In genomic region chr4:17230727-17231126, GRCh38 we compare ENCODE assay signal across 20 cellular contexts.
DNase-seq lines count a peak whose midpoint lies in the region; ATAC-seq, FAIRE-seq and TF ChIP-seq lines count a peak whose summit lies in the region.
"Had no signal": no experiment of that assay in that cellular context is flagged by ENCODE, and none has a peak within 500 bp of the region (broad histone marks: within the 10 kb centered on the region; RNA-seq: fewer than 3 reads in every experiment).

No MANE protein-coding gene starts in this region.

- no peak for TF ChIP-seq EP300 in HepG2 (IDR thresholded peaks at IDR 0.05; ENCODE audit: low read depth in 2 of 2, low read length in 2 of 2)
- no peak for TF ChIP-seq EP300 in HepG2 (CRISPR knock-in tag; IDR thresholded peaks at IDR 0.05; ENCODE audit: borderline replicate concordance)

- in situ Hi-C loops in HepG2 (cut with HindIII; ENCODE audit: extremely low pct_ligation_motif_present, low pct_unique_long_range_greater_than_20kb), result no loop called here
- in situ Hi-C loops in HAP-1 (cut with MboI; ENCODE audit: low sequenced_read_pairs), result no loop called here

- H3K9me3 ChIP-seq in HepG2 (ENCODE audit: low read length), result no peaks in the 10 kb centered on the region
- H3K9me3 ChIP-seq in right lobe of liver, result no peaks in the 10 kb centered on the region
- no peaks in the 10 kb centered on the region for H3K9me3 ChIP-seq in HAP-1

- POLR2A ChIA-PET in HepG2 (lab: Yijun Ruan, JAX), result no interaction called here
- POLR2A ChIA-PET in T-cell (lab: Charles Lee), result interaction anchor here in 1 of 2 donors (0.6 kb wide), 1 partner anchor 9 kb away, joined by 3 read pairs; no protein-coding TSS in a partner anchor

- ATAC-seq in HepG2 (no peak), right lobe of liver (no peak), T-cell (replicated peaks in 1 of 4) (no peak), HG03439 (IDR thresholded peaks at IDR 0.05; ENCODE audit: unreplicated experiment) (no peak)
- ATAC-seq: CD8-positive, alpha-beta T cell; HCT116 had no signal

- H3K27me3 Mint-ChIP-seq in nephron (ENCODE audit: low read depth), result no peaks in the 10 kb centered on the region
- H3K27me3 Mint-ChIP-seq in T-cell, result peaks cover 12 to 31% of the 10 kb centered on the region in 2 donors
- H3K27me3 Mint-ChIP-seq: B cell had no signal

- H3K4me1 ChIP-seq in HepG2 (ENCODE audit: insufficient read depth, low read length) (no peaks in the 10 kb centered on the region), right lobe of liver (no peaks in the 10 kb centered on the region), HAP-1 (no peaks in the 10 kb centered on the region)

- TF ChIP-seq CTCF in HepG2 (CRISPR knock-in tag; IDR thresholded peaks at IDR 0.05) (no peak), right lobe of liver (IDR thresholded peaks at IDR 0.05) (no peak), nephron (IDR thresholded peaks at IDR 0.05; ENCODE audit: unreplicated experiment in 3 of 3) (no peak)

- no peak for TF ChIP-seq POLR2A in HepG2 (IDR thresholded peaks at IDR 0.05; ENCODE audit: insufficient read depth in 1 of 2, low read depth in 2 of 2, low read length in 2 of 2)
- TF ChIP-seq POLR2A in right lobe of liver (IDR thresholded peaks at IDR 0.05), result no peak

- peaks cover 7% of the 10 kb centered on the region for H3K36me3 Mint-ChIP-seq in nephron (ENCODE audit: low read depth)
- no peaks in the 10 kb centered on the region for H3K36me3 Mint-ChIP-seq in T-cell
- H3K36me3 Mint-ChIP-seq: CD8-positive, alpha-beta T cell had no signal

- H3K4me3 ChIP-seq in HepG2 (replicated peaks in 1 of 3; ENCODE audit: insufficient read depth in 1 of 3, low read depth in 2 of 3, low read length in 3 of 3) (no peak overlapping the region), right lobe of liver (no peak overlapping the region), HAP-1 (no peak overlapping the region)

- H3K9me3 Mint-ChIP-seq in nephron, result peaks cover 15% of the 10 kb centered on the region
- H3K9me3 Mint-ChIP-seq in T-cell, result peaks cover 0 to 4% (median 0%) of the 10 kb centered on the region in 3 donors
- H3K9me3 Mint-ChIP-seq: CD8-positive, alpha-beta T cell had no signal

- TF ChIP-seq RAD21 in HepG2 (CRISPR knock-in tag; IDR thresholded peaks at IDR 0.05), result no peak

- peaks cover 32% of the 10 kb centered on the region for H3K4me1 Mint-ChIP-seq in nephron
- no peaks in the 10 kb centered on the region for H3K4me1 Mint-ChIP-seq in T-cell
- H3K4me1 Mint-ChIP-seq: B cell had no signal

- DNase-seq in HepG2 (ENCODE audit: low spot score) (no peak), right lobe of liver (no peak), T1000 (lab: John Stamatoyannopoulos, UW) (peak; percentile 15), T-cell (no peak), HAP-1 (ENCODE audit: low spot score in 2 of 2) (no peak)
- DNase-seq: 8988T; C1 segment of cervical spinal cord; CD8-positive, alpha-beta T cell; COR-L47; DMS153; DMS79 treated with DMSO at 0.1 percent for 48 hours; GF-D8; KG1 had no signal

- H3K27ac ChIP-seq in HepG2 (ENCODE audit: extremely low read length, insufficient read depth, low read length) (no peak overlapping the region), right lobe of liver (no peak overlapping the region)
- H3K27ac ChIP-seq: HL-60 had no signal

- no peak overlapping the region for H3K9ac ChIP-seq in HepG2 (ENCODE audit: insufficient read depth, low read depth, low read length)

- H2AFZ ChIP-seq in HepG2 (ENCODE audit: low read length), result no peak overlapping the region

- H3K4me2 ChIP-seq in HepG2 (ENCODE audit: low read depth, low read length), result no peak overlapping the region

- FAIRE-seq in HepG2 (lab: Jason Lieb, UNC), result no peak
- FAIRE-seq: D721Med, GM19239 had no signal

- CTCF ChIA-PET in HepG2 (lab: Yijun Ruan, JAX; ENCODE audit: low intra/inter-chr PET ratio, low total read pairs), result no interaction called here
- CTCF ChIA-PET in T-cell (lab: Charles Lee), result no interaction called here

- H3K27me3 ChIP-seq in HepG2 (ENCODE audit: control insufficient read depth in 1 of 2, insufficient read depth in 2 of 2, low read length in 2 of 2) (0 out of 5 replicates have a peak, but pooled peaks cover 0 to 4% of the 10 kb centered on the region in 2 experiments), right lobe of liver (no peaks in the 10 kb centered on the region), HAP-1 (ENCODE audit: low read depth) (no peaks in the 10 kb centered on the region)

- 3% methylated on average over 1 of the region's 1 CpG for whole genome bisulfite sequencing in HepG2 (ENCODE audit: low lambda C conversion rate)
- WGBS in right lobe of liver (ENCODE audit: insufficient coverage, low coverage, low lambda C conversion rate, missing lambda C conversion rate), result 44% methylated on average over 1 of the region's 1 CpG

- no peaks in the 10 kb centered on the region for H3K79me2 ChIP-seq in HepG2 (ENCODE audit: insufficient read depth, low read length)

- BruUV-seq in HepG2 (replicated peaks; lab: Mats Ljungman, UMichigan), result no TSS peak

- no peaks in the 10 kb centered on the region for H4K20me1 ChIP-seq in HepG2 (ENCODE audit: insufficient read depth, low read length)

- peak overlapping the region; percentile 59 to 88 (median 73) for H3K27ac Mint-ChIP-seq in nephron
- H3K27ac Mint-ChIP-seq in T-cell, result no peak overlapping the region
- H3K27ac Mint-ChIP-seq: B cell; CD8-positive, alpha-beta T cell had no signal

- intact Hi-C loops in HepG2 (cut with micrococcal nuclease; ENCODE audit: unreplicated experiment) (no loop called here), right lobe of liver (cut with DNase I) (no loop called here)

- H3K36me3 ChIP-seq in HepG2 (replicated peaks in 1 of 2; ENCODE audit: control insufficient read depth in 1 of 2, insufficient read depth in 2 of 2, low read length in 2 of 2) (no peaks in the 10 kb centered on the region), right lobe of liver (no peaks in the 10 kb centered on the region), HAP-1 (replicated peaks) (no peaks in the 10 kb centered on the region)

- H3K4me3 Mint-ChIP-seq in nephron (no peak overlapping the region), T-cell (no peak overlapping the region)
- H3K4me3 Mint-ChIP-seq: B cell; CD8-positive, alpha-beta T cell had no signal

TF ChIP-seq in HepG2, 621 proteins besides CTCF, POLR2A, EP300 and RAD21:
- TF ChIP-seq LCORL (IDR thresholded peaks at IDR 0.05) (peak; percentile 85), LCORL (CRISPR knock-in tag; IDR thresholded peaks at IDR 0.05) (no peak), SOX13 (IDR thresholded peaks at IDR 0.05) (no peak), SOX13 (CRISPR knock-in tag; conservative IDR thresholded peaks at IDR 0.05 in 1 of 2, IDR thresholded peaks at IDR 0.05 in 1 of 2) (no peak), ASH2L (IDR thresholded peaks at IDR 0.05; ENCODE audit: insufficient read length, low read depth, low read length) (no peak), CC2D1A (CRISPR knock-in tag; IDR thresholded peaks at IDR 0.05) (no peak), YY1 (IDR thresholded peaks at IDR 0.05; ENCODE audit: insufficient read depth, insufficient replicate concordance, low read depth, low read length) (no peak)

Comparison
In these comparisons a context has a peak if more than half of its experiments do, and no peak if none do; other contexts are left out.
1. H3K27ac Mint-ChIP-seq: peak in nephron (3 of 3); none in T-cell (0 of 2).